In the genomic region with DNA sequence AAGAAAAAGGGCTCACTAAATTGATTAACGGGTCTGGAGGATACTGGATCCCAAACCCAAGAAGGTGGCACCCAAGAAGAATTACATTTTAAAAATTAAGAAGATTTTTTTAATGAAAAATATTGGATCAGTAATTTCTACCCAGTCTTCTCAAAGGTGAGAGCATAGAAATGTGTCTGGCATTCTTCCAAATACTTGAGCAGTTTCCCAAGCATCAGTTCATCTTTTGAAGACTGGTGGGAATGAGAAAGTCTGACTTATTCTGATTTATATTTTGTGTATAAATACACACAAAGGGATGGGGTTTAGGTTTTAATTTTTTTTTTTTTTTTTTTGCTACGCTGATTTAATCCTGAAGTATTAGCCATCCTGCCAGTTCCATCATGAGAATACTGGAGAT, we compare ENCODE assay signal across 1 cellular context.
TF ChIP-seq lines count a peak whose summit lies in the region.

No MANE protein-coding gene starts in this region.

TF ChIP-seq in H1, 55 proteins besides CTCF, POLR2A, EP300 and RAD21 (continued from another document):
- TF ChIP-seq JUND (IDR thresholded peaks at IDR 0.05; ENCODE audit: low read length) (no peak), CREB1 (IDR thresholded peaks at IDR 0.05) (no peak), GTF2F1 (IDR thresholded peaks at IDR 0.05; ENCODE audit: borderline replicate concordance, low read depth, low read length) (no peak), CHD7 (IDR thresholded peaks at IDR 0.05; ENCODE audit: insufficient replicate concordance, low read length) (no peak), BACH1 (IDR thresholded peaks at IDR 0.05; ENCODE audit: low read length) (no peak), HDAC2 (IDR thresholded peaks at IDR 0.05; ENCODE audit: borderline replicate concordance in 1 of 2, low read depth in 2 of 2, low read length in 2 of 2) (no peak), RBBP5 (IDR thresholded peaks at IDR 0.05; ENCODE audit: borderline replicate concordance, low read depth, low read length) (no peak), RNF2 (IDR thresholded peaks at IDR 0.05; ENCODE audit: borderline replicate concordance, low read depth, low read length, missing control alignments, poor library complexity, severe bottlenecking) (no peak), ASH2L (IDR thresholded peaks at IDR 0.05; ENCODE audit: low read length) (no peak), SIX5 (IDR thresholded peaks at IDR 0.05; ENCODE audit: low read depth, low read length) (no peak), CBX5 (IDR thresholded peaks at IDR 0.05; ENCODE audit: low read depth, low read length) (no peak), RXRA (IDR thresholded peaks at IDR 0.05; ENCODE audit: insufficient read depth, low read depth, low read length) (no peak), CEBPB (IDR thresholded peaks at IDR 0.05; ENCODE audit: low read depth, low read length) (no peak), HDAC6 (IDR thresholded peaks at IDR 0.05; ENCODE audit: low read depth, low read length) (no peak)
- TF ChIP-seq, protein P1, sequence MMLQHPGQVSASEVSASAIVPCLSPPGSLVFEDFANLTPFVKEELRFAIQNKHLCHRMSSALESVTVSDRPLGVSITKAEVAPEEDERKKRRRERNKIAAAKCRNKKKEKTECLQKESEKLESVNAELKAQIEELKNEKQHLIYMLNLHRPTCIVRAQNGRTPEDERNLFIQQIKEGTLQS (IDR thresholded peaks at IDR 0.05; ENCODE audit: insufficient read depth, low read depth, low read length): no peak
- TF ChIP-seq, protein P2, sequence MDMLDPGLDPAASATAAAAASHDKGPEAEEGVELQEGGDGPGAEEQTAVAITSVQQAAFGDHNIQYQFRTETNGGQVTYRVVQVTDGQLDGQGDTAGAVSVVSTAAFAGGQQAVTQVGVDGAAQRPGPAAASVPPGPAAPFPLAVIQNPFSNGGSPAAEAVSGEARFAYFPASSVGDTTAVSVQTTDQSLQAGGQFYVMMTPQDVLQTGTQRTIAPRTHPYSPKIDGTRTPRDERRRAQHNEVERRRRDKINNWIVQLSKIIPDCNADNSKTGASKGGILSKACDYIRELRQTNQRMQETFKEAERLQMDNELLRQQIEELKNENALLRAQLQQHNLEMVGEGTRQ (IDR thresholded peaks at IDR 0.05; ENCODE audit: low read length): no peak
TF ChIP-seq in H1: peak in this region for 0.
